In genomic region chr3:11288021-11288491, GRCh38 we compare ENCODE assay signal across 8 cellular contexts. TPM values are rescaled to one million over a fixed set of nuclear protein-coding genes. Genes with fewer than 3 reads are reported as not detected.
A peak's percentile ranks its signal among the peaks of the same experiment; 100 is the strongest.
DNase-seq lines count a peak whose midpoint lies in the region; ATAC-seq and TF ChIP-seq lines count a peak whose summit lies in the region.

No MANE protein-coding gene starts in this region.

- peaks cover 35% of the 10 kb centered on the region for H3K36me3 Mint-ChIP-seq in T-helper 2 cell treated with Interferon-gamma antibody and Interleukin-4, amounts not matched to agents 5 μg/mL and 100 μg/mL, for 36 hours (ENCODE audit: low read depth)

- BruUV-seq in Panc1 (replicated peaks; lab: Mats Ljungman, UMichigan) (no TSS peak), OCI-LY7 (replicated peaks; lab: Mats Ljungman, UMichigan) (no TSS peak)

- H3K27me3 Mint-ChIP-seq in T-helper 2 cell treated with Interferon-gamma antibody and Interleukin-4, amounts not matched to agents 5 μg/mL and 100 μg/mL, for 36 hours (ENCODE audit: low read depth) = no peaks in the 10 kb centered on the region

- peaks cover 52% of the 10 kb centered on the region for H3K4me1 ChIP-seq in DND-41 (ENCODE audit: insufficient read depth, low read length)
- peaks cover 36% of the 10 kb centered on the region for H3K4me1 ChIP-seq in Panc1 (ENCODE audit: control insufficient read depth, insufficient read depth, low read length)
- peaks cover 0 to 47% (median 45%) of the 10 kb centered on the region in 4 donors for H3K4me1 ChIP-seq in sigmoid colon
- peaks cover 24% of the 10 kb centered on the region for H3K4me1 ChIP-seq in OCI-LY7 (ENCODE audit: insufficient read depth, low read length, poor library complexity, severe bottlenecking)

- H3K79me2 ChIP-seq in DND-41 (ENCODE audit: insufficient read depth, low read length) (peaks cover 28% of the 10 kb centered on the region), OCI-LY7 (ENCODE audit: insufficient read depth, low read depth, low read length) (no peaks in the 10 kb centered on the region)

- H3K9ac ChIP-seq in DND-41 (ENCODE audit: low read depth, low read length) = no peak overlapping the region

- H3K27ac ChIP-seq in DND-41 (ENCODE audit: low read length) = peak overlapping the region; percentile 26
- peak overlapping the region; percentile 80 for H3K27ac ChIP-seq in Panc1 (ENCODE audit: low read length)
- peak overlapping the region; percentile 71 to 83 (median 76) for H3K27ac ChIP-seq in sigmoid colon
- no peak overlapping the region for H3K27ac ChIP-seq in OCI-LY7 (ENCODE audit: low read depth, low read length, poor library complexity, severe bottlenecking)

- H3K27me3 ChIP-seq in DND-41 (ENCODE audit: insufficient read depth, low read length, poor library complexity) (no peaks in the 10 kb centered on the region), Panc1 (ENCODE audit: control insufficient read depth, insufficient read depth, low read length) (no peaks in the 10 kb centered on the region), sigmoid colon (no peaks in the 10 kb centered on the region)

- H2AFZ ChIP-seq in DND-41 (ENCODE audit: low read depth, low read length) = no peak overlapping the region
- H2AFZ ChIP-seq in OCI-LY7 (ENCODE audit: low read length) = no peak overlapping the region

- POLR2A ChIA-PET in Panc1 (lab: Charles Lee) = interaction anchor here (0.8 to 2.6 kb wide), 3 partner anchors 9 to 16 kb away, joined by 3 to 8 read pairs (median 6); partner anchors contain the start of gene ATG7
- POLR2A ChIA-PET in OCI-LY7 (lab: Charles Lee) = interaction anchor here (0.6 to 1.3 kb wide), 5 partner anchors 9 to 75 kb away, joined by 3 to 5 read pairs (median 3); partner anchors contain the start of gene ATG7

- peaks cover 49% of the 10 kb centered on the region for H3K4me1 Mint-ChIP-seq in T-helper 2 cell treated with Interferon-gamma antibody and Interleukin-4, amounts not matched to agents 5 μg/mL and 100 μg/mL, for 36 hours (ENCODE audit: low read depth)

- H3K4me2 ChIP-seq in DND-41 (ENCODE audit: insufficient read depth, low read length) (peak overlapping the region; percentile 34; the same call in 1 of the 2 replicates), OCI-LY7 (ENCODE audit: low read length) (no peak overlapping the region)

- H3K36me3 ChIP-seq in DND-41 (ENCODE audit: insufficient read depth, low read length) (peaks cover 5% of the 10 kb centered on the region), Panc1 (ENCODE audit: control insufficient read depth, insufficient read depth, low read length) (no peaks in the 10 kb centered on the region), sigmoid colon (no peaks in the 10 kb centered on the region), OCI-LY7 (ENCODE audit: insufficient read depth, low read length) (peaks cover 12% of the 10 kb centered on the region; the same call in 1 of the 2 replicates)

- no peaks in the 10 kb centered on the region for H3K9me3 ChIP-seq in DND-41 (ENCODE audit: insufficient read depth, low read length, severe bottlenecking)
- no peaks in the 10 kb centered on the region for H3K9me3 ChIP-seq in Panc1 (ENCODE audit: control insufficient read depth, insufficient read depth, low read depth, low read length)
- no peaks in the 10 kb centered on the region for H3K9me3 ChIP-seq in sigmoid colon
- no peaks in the 10 kb centered on the region for H3K9me3 ChIP-seq in OCI-LY7 (ENCODE audit: low read length)

- ATAC-seq in DND-41 (ENCODE audit: insufficient read depth, low read depth) (no peak), Panc1 (no peak)

- no peaks in the 10 kb centered on the region for H3K9me2 ChIP-seq in OCI-LY7 (ENCODE audit: insufficient read depth, low read length)

- H3K9me3 Mint-ChIP-seq in T-helper 2 cell treated with Interferon-gamma antibody and Interleukin-4, amounts not matched to agents 5 μg/mL and 100 μg/mL, for 36 hours = no peaks in the 10 kb centered on the region

- WGBS in sigmoid colon, 2 donors = 70 to 83% methylated on average over 2 of the region's 2 CpGs

- in situ Hi-C loops in Panc1 (cut with HindIII; ENCODE audit: low pct_unique_long_range_greater_than_20kb, low sequenced_read_pairs) = no loop called here

- no peak for DNase-seq in DND-41
- no peak for DNase-seq in Panc1 (ENCODE audit: low read depth, low spot score)
- peak; percentile 35 for DNase-seq in dermis blood vessel endothelial cell
- DNase-seq in sigmoid colon = no peak
- no peak for DNase-seq in DMS79 treated with DMSO at 0.1 percent for 48 hours (lab: John Stamatoyannopoulos, UW)
- no peak for DNase-seq in OCI-LY7 (ENCODE audit: low spot score)
- no peak for DNase-seq in head of caudate nucleus
- DNase-seq in T-helper 2 cell treated with Interferon-gamma antibody and Interleukin-4, amounts not matched to agents 5 μg/mL and 100 μg/mL, for 36 hours (ENCODE audit: low spot score) = no peak

- H4K20me1 ChIP-seq in DND-41 (ENCODE audit: insufficient read depth, low read length) (peaks cover 4% of the 10 kb centered on the region; the same call in 1 of the 2 replicates), OCI-LY7 (ENCODE audit: insufficient read depth, low read length) (no peaks in the 10 kb centered on the region; the same call in 1 of the 2 replicates)

- H3K27ac Mint-ChIP-seq in T-helper 2 cell treated with Interferon-gamma antibody and Interleukin-4, amounts not matched to agents 5 μg/mL and 100 μg/mL, for 36 hours = no peak overlapping the region

- H3K4me3 Mint-ChIP-seq in T-helper 2 cell treated with Interferon-gamma antibody and Interleukin-4, amounts not matched to agents 5 μg/mL and 100 μg/mL, for 36 hours = no peak overlapping the region

- H3K4me3 ChIP-seq in DND-41 (ENCODE audit: low read depth in 1 of 2, low read length in 2 of 2) = no peak overlapping the region
- H3K4me3 ChIP-seq in Panc1 (ENCODE audit: low read depth in 2 of 2, low read length in 2 of 2) = no peak overlapping the region
- no peak overlapping the region for H3K4me3 ChIP-seq in sigmoid colon
- no peak overlapping the region for H3K4me3 ChIP-seq in OCI-LY7 (ENCODE audit: low read depth, low read length, poor library complexity, severe bottlenecking)

- intact Hi-C loops in Panc1 (cut with micrococcal nuclease; ENCODE audit: unreplicated experiment) = no loop called here
- intact Hi-C loops in sigmoid colon (cut with DNase I) = loop anchor here (5.0 kb wide), 1 partner anchor 131 kb away; no protein-coding TSS in a partner anchor
- intact Hi-C loops in OCI-LY7 (cut with micrococcal nuclease; ENCODE audit: unreplicated experiment) = no loop called here
- intact Hi-C loops in head of caudate nucleus (cut with DNase I) = no loop called here

- no peak for TF ChIP-seq POLR2A in sigmoid colon (IDR thresholded peaks at IDR 0.05)

- no peak for TF ChIP-seq EP300 in sigmoid colon (IDR thresholded peaks at IDR 0.05)

- no peak for TF ChIP-seq CTCF in DND-41 (IDR thresholded peaks at IDR 0.05; ENCODE audit: borderline replicate concordance, extremely low read depth, low read length, poor library complexity, severe bottlenecking)
- no peak for TF ChIP-seq CTCF in Panc1 (IDR thresholded peaks at IDR 0.05)
- no peak for TF ChIP-seq CTCF in sigmoid colon (IDR thresholded peaks at IDR 0.05)
- TF ChIP-seq CTCF in OCI-LY7 (conservative IDR thresholded peaks at IDR 0.05; ENCODE audit: low read length) = no peak

- CTCF ChIA-PET in Panc1 (lab: Charles Lee) (interaction anchor here (0.7 to 1.3 kb wide), 2 partner anchors 51 to 89 kb away, joined by 3 read pairs; no protein-coding TSS in a partner anchor), OCI-LY7 (lab: Charles Lee; ENCODE audit: unreplicated experiment) (interaction anchor here (0.5 to 0.8 kb wide), 2 partner anchors 9 to 557 kb away, joined by 3 read pairs; no protein-coding TSS in a partner anchor)

RNA-seq across cellular contexts. Expression of gene ATG7, which starts 15.9 kb away (rescaled TPM):
- total RNA-seq in Panc1 (2021; ENCODE audit: unreplicated experiment) (36.0 TPM), dermis blood vessel endothelial cell (80.8 and 102 TPM in 2 replicates), sigmoid colon (10 to 100 TPM; 34.8 to 62.9 (median 55.0) TPM), OCI-LY7 (2022) (28.4 and 28.6 TPM in 2 replicates)
- 21.6 TPM for polyA plus RNA-seq in Panc1 (2012; ENCODE audit: insufficient read length)
- 10 to 100 TPM; 12.5 to 18.1 (median 12.6) TPM for polyA plus RNA-seq in sigmoid colon
- 18.8 and 21.7 TPM in 2 replicates for total RNA-seq in OCI-LY7 (2014; rRNA removed; shearing (Covaris generic))
